Comparison of ENCODE assay signal across 9 cellular contexts in genomic region chr7:144203086-144203485, GRCh38. TPM values are rescaled to one million over a fixed set of nuclear protein-coding genes. Genes with fewer than 3 reads are reported as not detected.
"Had no signal": no experiment of that assay in that cellular context is flagged by ENCODE, and none has a peak within 500 bp of the region (broad histone marks: within the 10 kb centered on the region; RNA-seq: fewer than 3 reads in every experiment).

No MANE protein-coding gene starts in this region.

RNA-seq across cellular contexts. Expression of gene ARHGEF35, which starts 7.5 kb away (rescaled TPM):
- total RNA-seq: OCI-LY7, SJCRH30, SK-MEL-5 had no signal

RNA-seq across cellular contexts. Expression of gene CTAGE4, which starts 19.8 kb away (rescaled TPM):
- total RNA-seq: OCI-LY7, SJCRH30, SJSA1, SK-MEL-5 had no signal
- polyA plus RNA-seq: SK-N-SH had no signal

RNA-seq across cellular contexts. Expression of gene OR2A42, which starts 36.3 kb away (rescaled TPM):
- total RNA-seq: OCI-LY7, PC-9, Peyer's patch, Right ventricle myocardium inferior, Right ventricle myocardium superior, SJCRH30, SJSA1, SK-MEL-5 had no signal
- polyA plus RNA-seq: SK-N-SH had no signal
